Comparison of ENCODE assay signal across 6 cellular contexts in the genomic region with DNA sequence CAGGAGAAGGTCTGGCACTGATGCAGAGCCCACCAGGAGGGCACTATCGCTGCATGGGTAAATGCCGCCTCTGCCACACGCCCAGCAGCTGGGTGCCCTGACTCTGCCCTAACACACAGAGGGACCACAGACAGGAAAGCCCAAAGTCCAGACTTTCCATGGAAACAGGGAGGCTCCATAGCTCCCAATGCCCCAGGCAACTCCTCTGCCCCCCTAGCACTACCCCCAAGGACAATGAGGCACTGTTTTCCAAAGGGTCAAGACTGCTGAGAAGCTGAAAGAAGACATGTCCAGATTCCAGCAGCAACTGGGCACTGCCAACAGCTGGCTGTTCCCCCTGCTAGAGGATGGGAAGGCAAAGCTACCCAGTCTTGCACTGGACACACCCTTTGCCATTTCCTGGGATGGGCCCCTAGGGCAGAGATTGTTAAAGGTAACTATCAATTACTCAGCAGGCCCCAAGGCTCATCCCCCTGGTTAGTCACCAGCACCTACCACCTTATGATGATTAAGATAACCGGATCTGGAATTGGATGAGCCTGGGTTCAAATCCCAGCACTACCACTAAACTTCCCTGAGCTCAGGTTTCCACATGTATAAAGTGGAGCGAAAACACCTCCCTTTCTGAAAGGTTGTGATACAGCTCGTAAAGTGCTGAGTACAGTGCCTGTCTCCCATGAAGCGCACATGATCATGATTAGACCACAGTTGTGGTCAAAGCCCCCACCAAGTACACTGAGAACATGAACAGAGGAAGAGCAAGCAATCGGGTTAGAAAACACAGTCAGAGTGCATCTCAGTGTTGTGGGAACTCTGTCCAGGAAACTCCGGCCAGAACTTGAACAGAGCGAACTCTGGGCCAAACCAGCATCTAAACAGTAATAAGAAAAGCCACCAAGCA. TPM values are rescaled to one million over a fixed set of nuclear protein-coding genes. Genes with fewer than 3 reads are reported as not detected.
DNase-seq lines count a peak whose midpoint lies in the region; ATAC-seq and TF ChIP-seq lines count a peak whose summit lies in the region.

No MANE protein-coding gene starts in this region.

- in situ Hi-C loops in ACHN (cut with HindIII; ENCODE audit: low pct_ligation_motif_present, low pct_unique_long_range_greater_than_20kb, low sequenced_read_pairs): loop anchor here (10.0 kb wide), 1 partner anchor 57 kb away; the partner anchor contains the start of gene RPLP0

- no peak for ATAC-seq in GM19328 (IDR thresholded peaks at IDR 0.05; ENCODE audit: unreplicated experiment)

- H3K9me3 Mint-ChIP-seq in T-helper 1 cell treated with Interleukin-12 subunit alpha and Interleukin-12 subunit beta and Interleukin-4 antibody, amounts not matched to agents 30 μg/mL and 1 μg/mL, for 36 hours: no peaks in the 10 kb centered on the region

- peak overlapping the region; percentile 87 for H3K4me3 ChIP-seq in fibroblast of the aortic adventitia (ENCODE audit: low read depth, low read length)

- DNase-seq in T-helper 1 cell (no peak), fibroblast of the aortic adventitia (ENCODE audit: low read depth) (no peak), superior temporal gyrus (ENCODE audit: extremely low spot score) (peak; percentile 38), ACHN (no peak)

- peaks cover 42% of the 10 kb centered on the region for H3K36me3 Mint-ChIP-seq in T-helper 1 cell treated with Interleukin-12 subunit alpha and Interleukin-12 subunit beta and Interleukin-4 antibody, amounts not matched to agents 30 μg/mL and 1 μg/mL, for 36 hours (ENCODE audit: low read depth)

- peak overlapping the region; percentile 79 for H3K27ac Mint-ChIP-seq in T-helper 1 cell treated with Interleukin-12 subunit alpha and Interleukin-12 subunit beta and Interleukin-4 antibody, amounts not matched to agents 30 μg/mL and 1 μg/mL, for 36 hours

- peak overlapping the region; percentile 98 for H3K4me3 Mint-ChIP-seq in T-helper 1 cell treated with Interleukin-12 subunit alpha and Interleukin-12 subunit beta and Interleukin-4 antibody, amounts not matched to agents 30 μg/mL and 1 μg/mL, for 36 hours

- no peak for TF ChIP-seq CTCF in fibroblast of the aortic adventitia (IDR thresholded peaks at IDR 0.05; ENCODE audit: insufficient read depth, low read length)

- peaks cover 57% of the 10 kb centered on the region for H3K4me1 Mint-ChIP-seq in T-helper 1 cell treated with Interleukin-12 subunit alpha and Interleukin-12 subunit beta and Interleukin-4 antibody, amounts not matched to agents 30 μg/mL and 1 μg/mL, for 36 hours (ENCODE audit: low read depth)

- H3K27me3 Mint-ChIP-seq in T-helper 1 cell treated with Interleukin-12 subunit alpha and Interleukin-12 subunit beta and Interleukin-4 antibody, amounts not matched to agents 30 μg/mL and 1 μg/mL, for 36 hours (ENCODE audit: low read depth): no peaks in the 10 kb centered on the region

RNA-seq across cellular contexts. Expression of gene PXN, which starts 3.3 kb away (rescaled TPM):
- 66.1 and 68.3 TPM in 2 replicates for total RNA-seq in fibroblast of the aortic adventitia (ENCODE audit: low replicate concordance)

RNA-seq across cellular contexts. Expression of gene RNU4-2, which starts 29.5 kb away (rescaled TPM):
- total RNA-seq in fibroblast of the aortic adventitia (ENCODE audit: low replicate concordance): under 0.01 TPM in 2 replicates

RNA-seq across cellular contexts. Expression of gene RNU4-1, which starts 30.8 kb away (rescaled TPM):
- total RNA-seq in fibroblast of the aortic adventitia (ENCODE audit: low replicate concordance): under 0.01 TPM in 2 replicates

RNA-seq across cellular contexts. Expression of gene SIRT4, which starts 39.9 kb away (rescaled TPM):
- total RNA-seq in fibroblast of the aortic adventitia (ENCODE audit: low replicate concordance): 0.90 and 3.6 TPM in 2 replicates
